ENCODE assay signal across 1 cellular context in the genomic region with DNA sequence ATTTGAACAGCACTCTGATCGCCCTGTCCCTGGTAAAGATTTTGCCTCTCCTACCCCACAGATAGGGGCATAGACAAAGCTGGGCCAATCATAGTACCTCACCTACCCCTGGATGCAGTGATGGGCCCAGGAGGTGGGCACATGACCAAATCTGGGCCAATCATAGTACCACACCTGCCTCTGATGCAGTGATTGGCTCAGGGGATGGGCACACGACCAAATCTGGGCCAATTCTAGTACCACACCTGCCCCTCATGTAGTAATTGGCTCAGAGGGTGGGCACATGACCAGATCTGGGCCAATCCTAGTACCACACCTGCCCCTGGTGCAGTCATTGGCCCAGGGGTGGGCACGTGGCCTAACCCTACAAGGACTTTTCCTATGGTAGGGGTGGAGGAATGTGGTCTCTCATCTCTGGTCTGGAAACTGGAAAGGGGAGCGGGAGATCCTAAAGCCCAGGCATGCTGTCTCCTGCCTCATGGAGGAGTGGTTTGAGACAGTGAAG.
A peak's percentile ranks its signal among the peaks of the same experiment; 100 is the strongest.
TF ChIP-seq lines count a peak whose summit lies in the region.

No MANE protein-coding gene starts in this region.

TF ChIP-seq in K562, 482 proteins besides CTCF, POLR2A, EP300 and RAD21:
- peak; percentile 32; the same call in 1 of the 2 replicates for TF ChIP-seq USF1 (CRISPR knock-in tag; IDR thresholded peaks at IDR 0.05)
- no peak for TF ChIP-seq RB1 (IDR thresholded peaks at IDR 0.05; ENCODE audit: low read depth)
- no peak for TF ChIP-seq GABPB1 (CRISPR knock-in tag; IDR thresholded peaks at IDR 0.05)
- TF ChIP-seq ZC3H4 (CRISPR knock-in tag; IDR thresholded peaks at IDR 0.05; ENCODE audit: borderline replicate concordance) = no peak
- TF ChIP-seq, protein P1, sequence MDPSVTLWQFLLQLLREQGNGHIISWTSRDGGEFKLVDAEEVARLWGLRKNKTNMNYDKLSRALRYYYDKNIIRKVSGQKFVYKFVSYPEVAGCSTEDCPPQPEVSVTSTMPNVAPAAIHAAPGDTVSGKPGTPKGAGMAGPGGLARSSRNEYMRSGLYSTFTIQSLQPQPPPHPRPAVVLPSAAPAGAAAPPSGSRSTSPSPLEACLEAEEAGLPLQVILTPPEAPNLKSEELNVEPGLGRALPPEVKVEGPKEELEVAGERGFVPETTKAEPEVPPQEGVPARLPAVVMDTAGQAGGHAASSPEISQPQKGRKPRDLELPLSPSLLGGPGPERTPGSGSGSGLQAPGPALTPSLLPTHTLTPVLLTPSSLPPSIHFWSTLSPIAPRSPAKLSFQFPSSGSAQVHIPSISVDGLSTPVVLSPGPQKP (CRISPR knock-in tag; IDR thresholded peaks at IDR 0.05) = no peak
- TF ChIP-seq NFYB (IDR thresholded peaks at IDR 0.05; ENCODE audit: extremely low read depth, insufficient read length) = peak; percentile 7
